ENCODE assay signal across 25 cellular contexts in the genomic region with DNA sequence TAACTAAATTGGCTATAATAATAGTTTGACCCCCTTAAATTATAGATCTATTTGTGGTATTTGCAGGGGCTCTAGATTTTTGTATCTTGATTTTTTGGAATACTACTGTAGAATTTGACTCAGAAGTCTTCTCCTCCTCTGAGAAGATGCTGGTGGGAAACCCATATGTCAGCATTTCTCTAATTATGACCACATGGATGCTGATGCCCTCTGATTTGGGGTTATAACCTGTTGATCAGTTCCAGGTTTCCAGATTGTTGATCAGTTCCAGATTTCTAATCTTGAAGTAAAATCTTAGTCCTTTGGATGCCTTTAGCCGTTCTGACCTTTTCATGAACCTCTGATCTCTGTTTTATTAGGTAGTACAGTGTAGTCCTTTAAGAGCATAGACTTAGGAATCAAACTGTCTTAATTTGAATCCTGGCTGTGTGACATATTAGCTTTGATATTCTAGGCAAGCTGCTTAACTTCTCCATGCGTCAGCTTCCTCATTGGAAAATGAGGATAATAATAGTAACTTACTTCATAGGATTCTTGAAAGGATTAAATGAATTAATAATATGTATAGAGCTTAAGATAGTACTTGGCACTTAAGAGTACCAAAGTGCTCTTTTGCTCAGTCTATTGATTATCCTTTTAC.
"Had no signal": no experiment of that assay in that cellular context is flagged by ENCODE, and none has a peak within 500 bp of the region (broad histone marks: within the 10 kb centered on the region; RNA-seq: fewer than 3 reads in every experiment).

No MANE protein-coding gene starts in this region.

- H3K27me3 ChIP-seq: brain microvascular endothelial cell, cardiac muscle cell, SJSA1 had no signal

- H3K4me3 Mint-ChIP-seq: activated CD4-positive, alpha-beta memory T cell treated with anti-CD3 and anti-CD28 coated beads, Interleukin-2, amount 10 ng/mL, durations not matched to agents 7 days and 5 days; activated naive CD4-positive, alpha-beta T cell treated with anti-CD3 and anti-CD28 coated beads for 36 hours; activated naive CD8-positive, alpha-beta T cell; activated T-helper 17 cell treated with anti-CD3 and anti-CD28 coated beads, Interleukin-2, amount 50 U/mL, for 72 hours; T-cell had no signal

- H3K4me3 ChIP-seq: cardiac muscle cell, SJSA1 had no signal

- H3K27ac Mint-ChIP-seq: activated CD4-positive, alpha-beta memory T cell treated with anti-CD3 and anti-CD28 coated beads, Interleukin-2, amount 10 ng/mL, durations not matched to agents 7 days and 5 days; activated naive CD4-positive, alpha-beta T cell treated with anti-CD3 and anti-CD28 coated beads for 36 hours; activated naive CD8-positive, alpha-beta T cell; activated T-helper 17 cell treated with anti-CD3 and anti-CD28 coated beads, Interleukin-2, amount 50 U/mL, for 72 hours; T-cell had no signal

- H3K4me1 Mint-ChIP-seq: activated T-helper 17 cell treated with anti-CD3 and anti-CD28 coated beads, Interleukin-2, amount 50 U/mL, for 72 hours; T-cell had no signal

- H3K27ac ChIP-seq: brain microvascular endothelial cell, cardiac muscle cell, SJSA1, VCaP had no signal

- H3K9me3 ChIP-seq: SJSA1 had no signal

- FAIRE-seq: RCC 7860 had no signal

- H3K36me3 ChIP-seq: cardiac muscle cell, SJSA1 had no signal

- DNase-seq: activated CD4-positive, alpha-beta memory T cell treated with anti-CD3 and anti-CD28 coated beads, Interleukin-2, amount 10 ng/mL, durations not matched to agents 7 days and 5 days; activated CD4-positive, alpha-beta T cell treated with anti-CD3 and anti-CD28 coated beads, Interleukin-2, amount 50 U/mL, for 1 hour; activated CD4-positive, CD25-positive, alpha-beta regulatory T cell; activated gamma-delta T cell; activated naive CD4-positive, alpha-beta T cell treated with anti-CD3 and anti-CD28 coated beads for 36 hours; activated T-cell treated with anti-CD3 and anti-CD28 coated beads for 4 hours; activated T-cell treated with anti-CD3 and anti-CD28 coated beads, Interleukin-2, amount 50 U/mL, for 48 hours; brain microvascular endothelial cell; NCI-H1048; NCI-H146; NCI-H187 treated with DMSO at 0.1 percent for 48 hours; NCI-H2081 treated with DMSO at 0.1 percent for 48 hours; NCI-H446; NCI-H524; PC-3; SHP77; T-cell; T-helper 2 cell; T1000 had no signal

- H3K27me3 Mint-ChIP-seq: activated CD4-positive, alpha-beta memory T cell treated with anti-CD3 and anti-CD28 coated beads, Interleukin-2, amount 10 ng/mL, durations not matched to agents 7 days and 5 days; activated T-helper 17 cell treated with anti-CD3 and anti-CD28 coated beads, Interleukin-2, amount 50 U/mL, for 72 hours; T-cell had no signal

- H3K9me3 Mint-ChIP-seq: activated T-helper 17 cell treated with anti-CD3 and anti-CD28 coated beads, Interleukin-2, amount 50 U/mL, for 72 hours had no signal

- ATAC-seq: activated T-helper 17 cell treated with anti-CD3 and anti-CD28 coated beads, Interleukin-2, amount 50 U/mL, for 72 hours; PC-3; T-cell had no signal
